14 cellular contexts compared by ENCODE assay signal in the genomic region with DNA sequence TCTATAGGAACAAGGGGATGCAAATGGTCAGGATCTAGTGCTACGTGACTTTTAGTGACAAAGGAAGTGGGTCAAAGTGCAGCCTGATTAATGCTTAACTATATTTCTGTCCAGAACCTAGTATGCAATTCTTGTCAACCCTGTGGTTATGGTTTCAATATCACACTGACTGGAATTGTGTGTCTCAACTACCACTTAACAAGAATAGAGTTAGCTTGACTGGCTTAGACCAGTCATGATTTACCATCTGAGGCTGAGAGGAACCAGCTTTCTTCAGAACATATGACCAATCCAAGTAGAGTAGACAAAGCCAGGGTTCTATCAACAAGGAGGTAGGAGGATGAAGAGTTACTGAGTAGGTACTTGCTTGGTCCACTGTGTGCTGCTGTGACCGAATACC. TPM values are rescaled to one million over a fixed set of nuclear protein-coding genes. Genes with fewer than 3 reads are reported as not detected.
DNase-seq lines count a peak whose midpoint lies in the region; ATAC-seq and TF ChIP-seq lines count a peak whose summit lies in the region.
"Had no signal": no experiment of that assay in that cellular context is flagged by ENCODE, and none has a peak within 500 bp of the region (broad histone marks: within the 10 kb centered on the region; RNA-seq: fewer than 3 reads in every experiment).

No MANE protein-coding gene starts in this region.

- no peak overlapping the region for H3K27ac ChIP-seq in OCI-LY7 (ENCODE audit: low read depth, low read length, poor library complexity, severe bottlenecking)
- H3K27ac ChIP-seq: gastroesophageal sphincter, uterus had no signal

- H3K4me1 ChIP-seq in OCI-LY7 (ENCODE audit: insufficient read depth, low read length, poor library complexity, severe bottlenecking), result no peaks in the 10 kb centered on the region
- H3K4me1 ChIP-seq: gastroesophageal sphincter, uterus had no signal

- H3K9me3 ChIP-seq in OCI-LY7 (ENCODE audit: low read length), result no peaks in the 10 kb centered on the region
- H3K9me3 ChIP-seq: gastroesophageal sphincter, uterus had no signal

- H2AFZ ChIP-seq in OCI-LY7 (ENCODE audit: low read length), result no peak overlapping the region

- H3K79me2 ChIP-seq in OCI-LY7 (ENCODE audit: insufficient read depth, low read depth, low read length), result no peaks in the 10 kb centered on the region

- ATAC-seq in GM18520 (IDR thresholded peaks at IDR 0.05; ENCODE audit: unreplicated experiment) (peak; percentile 99), GM21381 (IDR thresholded peaks at IDR 0.05; ENCODE audit: unreplicated experiment) (peak; percentile 97), HG03095 (IDR thresholded peaks at IDR 0.05; ENCODE audit: unreplicated experiment) (peak; percentile 96), left colon (peak; percentile 97)
- ATAC-seq: gastroesophageal sphincter, Right ventricle myocardium inferior had no signal

- intact Hi-C loops in left colon (cut with DNase I, micrococcal nuclease), result no loop called here
- intact Hi-C loops in OCI-LY7 (cut with micrococcal nuclease; ENCODE audit: unreplicated experiment), result no loop called here

- no peak overlapping the region for H3K4me3 Mint-ChIP-seq in activated CD4-positive, alpha-beta T cell treated with anti-CD3 and anti-CD28 coated beads, Interleukin-2, amount 10 ng/mL, durations not matched to agents 7 days and 5 days

- H3K36me3 ChIP-seq in OCI-LY7 (ENCODE audit: insufficient read depth, low read length), result no peaks in the 10 kb centered on the region
- H3K36me3 ChIP-seq: gastroesophageal sphincter, uterus had no signal

- CTCF ChIA-PET in OCI-LY7 (lab: Charles Lee; ENCODE audit: unreplicated experiment), result no interaction called here
- CTCF ChIA-PET in activated CD4-positive, alpha-beta T cell treated with anti-CD3 and anti-CD28 coated beads, Interleukin-2, amount 10 ng/mL, durations not matched to agents 7 days and 5 days (lab: Charles Lee), result interaction anchor here (0.7 to 1.4 kb wide), 2 partner anchors 11 to 24 kb away, joined by 3 to 4 read pairs; no protein-coding TSS in a partner anchor

- no peaks in the 10 kb centered on the region for H3K36me3 Mint-ChIP-seq in activated CD4-positive, alpha-beta T cell treated with anti-CD3 and anti-CD28 coated beads, Interleukin-2, amount 10 ng/mL, durations not matched to agents 7 days and 5 days (ENCODE audit: low read depth)

- no peaks in the 10 kb centered on the region for H3K27me3 Mint-ChIP-seq in activated CD4-positive, alpha-beta T cell treated with anti-CD3 and anti-CD28 coated beads, Interleukin-2, amount 10 ng/mL, durations not matched to agents 7 days and 5 days

- POLR2A ChIA-PET in OCI-LY7 (lab: Charles Lee), result no interaction called here
- POLR2A ChIA-PET in activated CD4-positive, alpha-beta T cell treated with anti-CD3 and anti-CD28 coated beads, Interleukin-2, amount 10 ng/mL, durations not matched to agents 7 days and 5 days (lab: Charles Lee), result no interaction called here

- TF ChIP-seq CTCF in OCI-LY7 (conservative IDR thresholded peaks at IDR 0.05; ENCODE audit: low read length), result no peak

- H4K20me1 ChIP-seq in OCI-LY7 (ENCODE audit: insufficient read depth, low read length), result no peaks in the 10 kb centered on the region

- no peak for DNase-seq in left colon
- DNase-seq in OCI-LY7 (ENCODE audit: low spot score), result no peak
- no peak for DNase-seq in activated CD4-positive, alpha-beta T cell treated with anti-CD3 and anti-CD28 coated beads, Interleukin-2, amount 10 ng/mL, durations not matched to agents 7 days and 5 days
- no peak for DNase-seq in NCI-H2081 treated with DMSO at 0.1 percent for 48 hours (lab: John Stamatoyannopoulos, UW)
- DNase-seq in NCI-H1417 (lab: John Stamatoyannopoulos, UW), result no peak
- DNase-seq: DMS153, NCI-H1930, uterus had no signal

- no peaks in the 10 kb centered on the region for H3K9me3 Mint-ChIP-seq in activated CD4-positive, alpha-beta T cell treated with anti-CD3 and anti-CD28 coated beads, Interleukin-2, amount 10 ng/mL, durations not matched to agents 7 days and 5 days

- H3K9me2 ChIP-seq in OCI-LY7 (ENCODE audit: insufficient read depth, low read length), result no peaks in the 10 kb centered on the region

- H3K4me1 Mint-ChIP-seq in activated CD4-positive, alpha-beta T cell treated with anti-CD3 and anti-CD28 coated beads, Interleukin-2, amount 10 ng/mL, durations not matched to agents 7 days and 5 days, result peaks cover 3% of the 10 kb centered on the region

- no TSS peak for BruUV-seq in OCI-LY7 (replicated peaks; lab: Mats Ljungman, UMichigan)

- no peak overlapping the region for H3K4me2 ChIP-seq in OCI-LY7 (ENCODE audit: low read length)

- H3K4me3 ChIP-seq in OCI-LY7 (ENCODE audit: low read depth, low read length, poor library complexity, severe bottlenecking), result no peak overlapping the region
- H3K4me3 ChIP-seq: gastroesophageal sphincter, uterus had no signal

- H3K27ac Mint-ChIP-seq in activated CD4-positive, alpha-beta T cell treated with anti-CD3 and anti-CD28 coated beads, Interleukin-2, amount 10 ng/mL, durations not matched to agents 7 days and 5 days, result no peak overlapping the region

RNA-seq across cellular contexts. Expression of a gene that starts 54.4 kb away (rescaled TPM):
- total RNA-seq in left colon (1 to 10 TPM in 1 of 2 donors, under 1 TPM in 1; 0.12 to 2.1 TPM), OCI-LY7 (2022) (not detected in 2 replicates)
- 0.06 TPM in 1 of 2 replicates, not detected in the other for total RNA-seq in OCI-LY7 (2014; rRNA removed; shearing (Covaris generic))
- not detected for total RNA-seq in activated CD4-positive, alpha-beta T cell treated with anti-CD3 and anti-CD28 coated beads, Interleukin-2, amount 10 ng/mL, durations not matched to agents 7 days and 5 days
- total RNA-seq: bronchial epithelial cell, uterus had no signal
